Comparison of ENCODE assay signal across 8 cellular contexts in the genomic region with DNA sequence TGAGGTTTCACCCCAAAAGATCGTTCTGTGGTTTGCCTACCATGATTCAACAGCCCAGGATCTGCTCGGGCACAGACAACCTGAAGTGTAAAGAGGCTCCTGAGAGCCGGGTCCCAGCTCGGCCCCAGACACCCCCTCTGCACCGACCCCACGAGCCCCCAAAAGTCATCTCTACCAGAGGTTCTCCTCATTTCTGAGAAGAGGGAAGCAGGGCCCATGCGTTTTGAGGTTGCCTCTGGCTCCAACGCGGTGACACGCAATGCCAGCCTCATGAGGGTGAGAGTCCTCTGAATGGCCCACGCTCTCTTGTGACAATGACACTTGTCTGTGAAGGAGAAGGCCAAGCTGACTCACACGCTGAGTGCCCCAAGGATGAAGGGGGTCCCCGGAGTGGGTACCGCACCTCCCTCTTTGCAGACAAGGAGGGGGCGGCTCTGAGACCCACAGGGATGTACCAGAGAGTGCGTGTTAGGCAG.
DNase-seq lines count a peak whose midpoint lies in the region; ATAC-seq, FAIRE-seq and TF ChIP-seq lines count a peak whose summit lies in the region.
"Not testable (repeated sequence)": the region's sequence is repeated elsewhere in the genome, so short reads cannot be mapped to it uniquely, and the experiment has no call there.

No MANE protein-coding gene starts in this region.

- H3K4me1 Mint-ChIP-seq in activated T-helper 17 cell treated with anti-CD3 and anti-CD28 coated beads, Interleukin-2, amount 50 U/mL, for 72 hours; osteocyte (ENCODE audit: unreplicated experiment); stimulated activated naive B cell treated with anti-CD40 and anti-IgM and Interleukin-4, amounts not matched to agents 10 μg/mL and 1 μg/mL and 100 μg/mL, for 72 hours: not testable (repeated sequence)

- not testable (repeated sequence) for DNase-seq in A549 (ENCODE audit: low read depth in 1 of 2, low spot score in 1 of 2); iPS DF 6.9 (ENCODE audit: low read depth, low spot score); stimulated activated naive B cell treated with anti-CD40 and anti-IgM and Interleukin-4, amounts not matched to agents 10 μg/mL and 1 μg/mL and 100 μg/mL, for 72 hours
- peak; percentile 94 for DNase-seq in esophagus muscularis mucosa (ENCODE audit: extremely low spot score)
- DNase-seq in lung (ENCODE audit: low spot score): peak; percentile 49
- DNase-seq in osteocyte (ENCODE audit: extremely low spot score, unreplicated experiment): peak; percentile 96

- 35% methylated on average over 16 of the region's 16 CpGs for WGBS in A549 (ENCODE audit: missing lambda C conversion rate)
- WGBS in esophagus muscularis mucosa: 70% methylated on average over 16 of the region's 16 CpGs
- WGBS in iPS DF 6.9 (ENCODE audit: insufficient coverage, insufficient read length): no CpG with 5 or more reads among the region's 16 CpGs
- 70 to 75% methylated on average over 15 of the region's 16 CpGs for WGBS in lung, 2 donors

- CTCF ChIA-PET in A549 (lab: Yijun Ruan, JAX): not testable (repeated sequence)

- not testable (repeated sequence) for TF ChIP-seq CTCF in A549 (IDR thresholded peaks at IDR 0.05); esophagus muscularis mucosa (IDR thresholded peaks at IDR 0.05); lung (IDR thresholded peaks at IDR 0.05; ENCODE audit: control extremely low read depth, extremely low read depth); osteocyte (IDR thresholded peaks at IDR 0.05)

- not testable (repeated sequence) for FAIRE-seq in A549 (lab: Jason Lieb, UNC)

- H3K36me3 ChIP-seq in esophagus muscularis mucosa; iPS DF 6.9 (ENCODE audit: control insufficient read depth, insufficient read depth, low read length); lung (ENCODE audit: control insufficient read depth in 2 of 2, insufficient read depth in 2 of 2, low read length in 2 of 2): not testable (repeated sequence)

- not testable (repeated sequence) for H3K4me1 ChIP-seq in A549; esophagus muscularis mucosa; iPS DF 6.9 (ENCODE audit: control insufficient read depth, insufficient read depth, low read length); lung (ENCODE audit: control insufficient read depth in 2 of 2, insufficient read depth in 2 of 2, low read length in 2 of 2)

- not testable (repeated sequence) for H3K4me3 ChIP-seq in A549, esophagus muscularis mucosa, lung
- H3K4me3 ChIP-seq in iPS DF 6.9 (ENCODE audit: low read length): peak overlapping the region; percentile 16; the same call in 1 of the 2 replicates

- not testable (repeated sequence) for H3K27ac Mint-ChIP-seq in activated T-helper 17 cell treated with anti-CD3 and anti-CD28 coated beads, Interleukin-2, amount 50 U/mL, for 72 hours; osteocyte (ENCODE audit: unreplicated experiment); stimulated activated naive B cell treated with anti-CD40 and anti-IgM and Interleukin-4, amounts not matched to agents 10 μg/mL and 1 μg/mL and 100 μg/mL, for 72 hours

- H3K27me3 ChIP-seq in esophagus muscularis mucosa; iPS DF 6.9 (ENCODE audit: control insufficient read depth, insufficient read depth, low read length); lung (ENCODE audit: control insufficient read depth, insufficient read depth): not testable (repeated sequence)

- not testable (repeated sequence) for H3K4me2 ChIP-seq in A549

- not testable (repeated sequence) for TF ChIP-seq EP300 in A549 (IDR thresholded peaks at IDR 0.05); esophagus muscularis mucosa (IDR thresholded peaks at IDR 0.05)

- not testable (repeated sequence) for TF ChIP-seq RAD21 in A549 (conservative IDR thresholded peaks at IDR 0.05 in 1 of 2, IDR thresholded peaks at IDR 0.05 in 1 of 2)

- H3K9me3 Mint-ChIP-seq in activated T-helper 17 cell treated with anti-CD3 and anti-CD28 coated beads, Interleukin-2, amount 50 U/mL, for 72 hours; osteocyte (ENCODE audit: unreplicated experiment); stimulated activated naive B cell treated with anti-CD40 and anti-IgM and Interleukin-4, amounts not matched to agents 10 μg/mL and 1 μg/mL and 100 μg/mL, for 72 hours: not testable (repeated sequence)

- POLR2A ChIA-PET in A549 (lab: Yijun Ruan, JAX): not testable (repeated sequence)

- H3K27ac ChIP-seq in A549; esophagus muscularis mucosa (replicated peaks in 1 of 4); iPS DF 6.9 (ENCODE audit: low read length); lung (ENCODE audit: low read depth in 1 of 2, low read length in 1 of 2): not testable (repeated sequence)

- H3K27me3 Mint-ChIP-seq in activated T-helper 17 cell treated with anti-CD3 and anti-CD28 coated beads, Interleukin-2, amount 50 U/mL, for 72 hours; osteocyte (ENCODE audit: unreplicated experiment); stimulated activated naive B cell treated with anti-CD40 and anti-IgM and Interleukin-4, amounts not matched to agents 10 μg/mL and 1 μg/mL and 100 μg/mL, for 72 hours: not testable (repeated sequence)

- intact Hi-C loops in esophagus muscularis mucosa (cut with DNase I): not testable (repeated sequence)

- H3K9me3 ChIP-seq in A549; esophagus muscularis mucosa; iPS DF 6.9 (ENCODE audit: control insufficient read depth, insufficient read depth, low read length): not testable (repeated sequence)
- H3K9me3 ChIP-seq in lung (ENCODE audit: control insufficient read depth in 2 of 2, insufficient read depth in 1 of 2, low read length in 1 of 2): peaks cover 1 to 12% of the 10 kb centered on the region in 2 donors

- ATAC-seq in A549: peak; percentile 37 to 44; a peak in 5 of 6 replicates
- ATAC-seq in SK-N-SH treated with all-trans-retinoic acid at 6 μM for 48 hours: peak; percentile 23; the same call in 1 of the 3 replicates
- ATAC-seq in activated T-helper 17 cell treated with anti-CD3 and anti-CD28 coated beads, Interleukin-2, amount 50 U/mL, for 72 hours (replicated peaks): peak; percentile 37
- peak; percentile 38 for ATAC-seq in lung (ENCODE audit: insufficient read depth, low FRiP score)
- ATAC-seq in stimulated activated naive B cell treated with anti-CD40 and anti-IgM and Interleukin-4, amounts not matched to agents 10 μg/mL and 1 μg/mL and 100 μg/mL, for 72 hours (replicated peaks): peak; percentile 23 to 28

- TF ChIP-seq POLR2A in A549 (IDR thresholded peaks at IDR 0.05; ENCODE audit: low read length); esophagus muscularis mucosa (IDR thresholded peaks at IDR 0.05; ENCODE audit: low read depth): not testable (repeated sequence)

- H3K36me3 Mint-ChIP-seq in activated T-helper 17 cell treated with anti-CD3 and anti-CD28 coated beads, Interleukin-2, amount 50 U/mL, for 72 hours (ENCODE audit: low read depth); osteocyte (ENCODE audit: unreplicated experiment); stimulated activated naive B cell treated with anti-CD40 and anti-IgM and Interleukin-4, amounts not matched to agents 10 μg/mL and 1 μg/mL and 100 μg/mL, for 72 hours: not testable (repeated sequence)

- not testable (repeated sequence) for H3K4me3 Mint-ChIP-seq in activated T-helper 17 cell treated with anti-CD3 and anti-CD28 coated beads, Interleukin-2, amount 50 U/mL, for 72 hours; osteocyte (ENCODE audit: unreplicated experiment); stimulated activated naive B cell treated with anti-CD40 and anti-IgM and Interleukin-4, amounts not matched to agents 10 μg/mL and 1 μg/mL and 100 μg/mL, for 72 hours
